ENCODE assay signal across 20 cellular contexts in the genomic region with DNA sequence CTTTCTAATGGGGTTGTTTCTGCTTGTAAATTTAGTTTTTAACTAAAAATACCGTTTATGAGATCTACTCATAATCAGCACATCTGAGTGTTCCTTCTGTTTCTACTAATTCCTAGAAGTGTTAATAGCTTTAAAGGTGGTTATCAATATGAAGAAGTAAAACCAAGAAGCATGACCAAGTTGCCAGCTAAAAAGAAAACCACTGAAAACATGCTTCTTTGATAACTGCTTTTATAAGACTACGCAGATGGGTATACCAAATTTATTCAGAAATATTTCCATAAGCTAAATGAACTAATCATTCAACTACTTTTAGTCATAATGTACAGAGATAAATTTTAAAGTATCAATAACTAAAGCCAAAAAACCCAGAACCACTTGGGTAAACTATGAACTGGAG.
"Had no signal": no experiment of that assay in that cellular context is flagged by ENCODE, and none has a peak within 500 bp of the region (broad histone marks: within the 10 kb centered on the region; RNA-seq: fewer than 3 reads in every experiment).

No MANE protein-coding gene starts in this region.

- H3K27me3 ChIP-seq: adrenal gland had no signal

- H3K27ac ChIP-seq: adrenal gland, PC-9 had no signal

- H3K4me1 Mint-ChIP-seq: activated B cell treated with CpG ODN at 0.5 μM for 24 hours; activated naive CD8-positive, alpha-beta T cell treated with anti-CD3 and anti-CD28 coated beads, Interleukin-2, amount 10 ng/mL, durations not matched to agents 7 days and 5 days had no signal

- H3K9me3 ChIP-seq: adrenal gland had no signal

- H3K9me3 Mint-ChIP-seq: activated B cell treated with CpG ODN at 0.5 μM for 24 hours; activated naive CD8-positive, alpha-beta T cell treated with anti-CD3 and anti-CD28 coated beads, Interleukin-2, amount 10 ng/mL, durations not matched to agents 7 days and 5 days had no signal

- H3K27me3 Mint-ChIP-seq: activated B cell treated with CpG ODN at 0.5 μM for 24 hours; activated naive CD8-positive, alpha-beta T cell treated with anti-CD3 and anti-CD28 coated beads, Interleukin-2, amount 10 ng/mL, durations not matched to agents 7 days and 5 days had no signal

- H3K4me3 Mint-ChIP-seq: activated B cell treated with CpG ODN at 0.5 μM for 24 hours; activated naive CD8-positive, alpha-beta T cell treated with anti-CD3 and anti-CD28 coated beads, Interleukin-2, amount 10 ng/mL, durations not matched to agents 7 days and 5 days had no signal

- H2AFZ ChIP-seq: PC-9 had no signal

- H3K27ac Mint-ChIP-seq: activated B cell treated with CpG ODN at 0.5 μM for 24 hours; activated naive CD8-positive, alpha-beta T cell treated with anti-CD3 and anti-CD28 coated beads, Interleukin-2, amount 10 ng/mL, durations not matched to agents 7 days and 5 days had no signal

- H3K4me3 ChIP-seq: adrenal gland, K562, PC-9 had no signal

- H3K4me2 ChIP-seq: PC-9 had no signal

- H3K4me1 ChIP-seq: adrenal gland had no signal

- DNase-seq: activated B cell treated with CpG ODN at 0.5 μM for 24 hours; activated CD4-positive, alpha-beta T cell treated with anti-CD3 and anti-CD28 coated beads for 4 hours; activated CD8-positive, alpha-beta memory T cell treated with anti-CD3 and anti-CD28 coated beads for 24 hours; activated naive CD4-positive, alpha-beta T cell treated with anti-CD3 and anti-CD28 coated beads, Interleukin-2, amount 50 U/mL, for 16 hours; activated naive CD8-positive, alpha-beta T cell treated with anti-CD3 and anti-CD28 coated beads, Interleukin-2, amount 10 ng/mL, durations not matched to agents 7 days and 5 days; adrenal gland; anterior cingulate cortex; cerebellar nuclear complex; Karpas-422; MM.1S; NCI-H1105; NCI-H1436; NCI-H1694 treated with DMSO at 0.1 percent for 48 hours; NCI-H2029 treated with DMSO at 0.1 percent for 48 hours; NCI-H510A treated with DMSO at 0.1 percent for 48 hours; NCI-H69; NK-92 treated with Interleukin-12 subunit alpha and Interleukin-12 subunit beta, amount 100 ng/mL, for 24 hours; PC-9; SIG-M5 had no signal

- ATAC-seq: K562 had no signal
